9 cellular contexts compared by ENCODE assay signal in genomic region chr21:38773108-38774061, GRCh38. TPM values are rescaled to one million over a fixed set of nuclear protein-coding genes. Genes with fewer than 3 reads are reported as not detected.
A peak's percentile ranks its signal among the peaks of the same experiment; 100 is the strongest.
DNase-seq lines count a peak whose midpoint lies in the region; ATAC-seq and TF ChIP-seq lines count a peak whose summit lies in the region.
"Had no signal": no experiment of that assay in that cellular context is flagged by ENCODE, and none has a peak within 500 bp of the region (broad histone marks: within the 10 kb centered on the region; RNA-seq: fewer than 3 reads in every experiment).

No MANE protein-coding gene starts in this region.

- no peaks in the 10 kb centered on the region for H3K36me3 ChIP-seq in A673 (ENCODE audit: insufficient read depth, low read length, poor library complexity, severe bottlenecking)
- H3K36me3 ChIP-seq in GM23338 (ENCODE audit: insufficient read depth), result no peaks in the 10 kb centered on the region; the same call in 1 of the 2 replicates
- H3K36me3 ChIP-seq in adipocyte (ENCODE audit: control insufficient read depth, insufficient read depth, low read length, severe bottlenecking), result no peaks in the 10 kb centered on the region

- H3K4me1 ChIP-seq in A673 (ENCODE audit: insufficient read depth, low read length, poor library complexity, severe bottlenecking), result no peaks in the 10 kb centered on the region
- no peaks in the 10 kb centered on the region for H3K4me1 ChIP-seq in GM23338 (ENCODE audit: insufficient read depth)
- peaks cover 51% of the 10 kb centered on the region for H3K4me1 ChIP-seq in adipocyte (ENCODE audit: control insufficient read depth, insufficient read depth, low read length)

- H3K27me3 ChIP-seq in A673 (replicated peaks; ENCODE audit: insufficient read depth, low read depth, low read length, poor library complexity) (no peaks in the 10 kb centered on the region), GM23338 (ENCODE audit: insufficient read depth) (no peaks in the 10 kb centered on the region), adipocyte (replicated peaks; ENCODE audit: control insufficient read depth, insufficient read depth, low read length) (no peaks in the 10 kb centered on the region)

- H3K9me3 ChIP-seq in A673 (ENCODE audit: low read depth, low read length, poor library complexity, severe bottlenecking) (no peaks in the 10 kb centered on the region), adipocyte (ENCODE audit: control insufficient read depth, low read length) (peaks cover 2% of the 10 kb centered on the region)

- no peaks in the 10 kb centered on the region for H3K27me3 Mint-ChIP-seq in GM23338 (ENCODE audit: insufficient read depth, low read depth, poor library complexity)

- H4K20me1 ChIP-seq in GM23338 (replicated peaks; ENCODE audit: insufficient read depth), result no peaks in the 10 kb centered on the region

- H3K4me3 ChIP-seq in A673 (ENCODE audit: low read depth, low read length, poor library complexity, severe bottlenecking), result no peak overlapping the region
- no peak overlapping the region for H3K4me3 ChIP-seq in GM23338
- no peak overlapping the region for H3K4me3 ChIP-seq in adipocyte (ENCODE audit: low read length)

- intact Hi-C loops in A673 (cut with micrococcal nuclease; ENCODE audit: unreplicated experiment), result no loop called here

- ATAC-seq in GM23338 (no peak), HG02798 (IDR thresholded peaks at IDR 0.05; ENCODE audit: poor library complexity, unreplicated experiment) (no peak)

- no peak overlapping the region for H3K4me2 ChIP-seq in GM23338

- no peaks in the 10 kb centered on the region for H3F3A ChIP-seq in GM23338 (replicated peaks; ENCODE audit: low read depth)

- H2AFZ ChIP-seq in GM23338, result 0 out of 2 replicates have a peak overlapping the region, but pooled peaks have one; percentile 14

- peaks cover 8% of the 10 kb centered on the region; the same call in 2 of the 3 replicates for H3K4me1 Mint-ChIP-seq in GM23338

- CTCF ChIA-PET in A673 (lab: Charles Lee), result no interaction called here

- H3K9me2 ChIP-seq in GM23338 (ENCODE audit: insufficient read depth), result peaks cover 11% of the 10 kb centered on the region; the same call in 1 of the 2 replicates

- H3K9ac ChIP-seq in adipocyte (ENCODE audit: low read length), result no peak overlapping the region

- no peak overlapping the region for H3K27ac ChIP-seq in A673 (ENCODE audit: low read depth, low read length, poor library complexity, severe bottlenecking)
- no peak overlapping the region for H3K27ac ChIP-seq in GM23338 (ENCODE audit: low read depth)

- H3K4me3 Mint-ChIP-seq in GM23338, result no peak overlapping the region

- no peaks in the 10 kb centered on the region for H3K79me2 ChIP-seq in GM23338 (replicated peaks; ENCODE audit: insufficient read depth)

- H3K36me3 Mint-ChIP-seq in GM23338 (ENCODE audit: low read depth), result peaks cover 2% of the 10 kb centered on the region; the same call in 2 of the 3 replicates

- TF ChIP-seq CTCF in A673 (conservative IDR thresholded peaks at IDR 0.05; ENCODE audit: low read depth, low read length) (no peak), GM23338 (conservative IDR thresholded peaks at IDR 0.05; ENCODE audit: low read depth in 2 of 2) (no peak)

- POLR2A ChIA-PET in A673 (lab: Charles Lee; ENCODE audit: low non-redundant PET), result interaction anchor here (0.7 kb wide), 1 partner anchor 97 kb away, joined by 4 read pairs; no protein-coding TSS in a partner anchor

- peaks cover 2% of the 10 kb centered on the region for H3K9me3 Mint-ChIP-seq in GM23338

- no peak overlapping the region for H3K27ac Mint-ChIP-seq in GM23338

- no TSS peak for BruUV-seq in A673 (replicated peaks; lab: Mats Ljungman, UMichigan)

- DNase-seq in A673 (ENCODE audit: low spot score) (peak; percentile 24), GM23338 (ENCODE audit: low spot score) (no peak), adipocyte (ENCODE audit: low read depth) (peak; percentile 95), kidney glomerular epithelial cell (lab: John Stamatoyannopoulos, UW) (peak; percentile 79), NCI-H2227 (lab: John Stamatoyannopoulos, UW; ENCODE audit: unreplicated experiment) (no peak), NCI-H446 (lab: John Stamatoyannopoulos, UW) (no peak), SIG-M5 treated with dmso at 0.1 percent for 504 hours (lab: John Stamatoyannopoulos, UW; ENCODE audit: unreplicated experiment) (no peak)
- DNase-seq: SHP77 treated with DMSO at 0.1 percent for 48 hours had no signal

TF ChIP-seq in GM23338, 12 proteins besides CTCF, POLR2A, EP300 and RAD21 (continues in another document):
- TF ChIP-seq ETS1 (IDR thresholded peaks at IDR 0.05) (no peak), ZNF462 (CRISPR knock-in tag; IDR thresholded peaks at IDR 0.05) (no peak), POLR2AphosphoS5 (IDR thresholded peaks at IDR 0.05; ENCODE audit: low read depth) (no peak), CREB1 (CRISPR knock-in tag; IDR thresholded peaks at IDR 0.05; ENCODE audit: low read depth) (no peak), EZH2phosphoT487 (IDR thresholded peaks at IDR 0.05; ENCODE audit: unreplicated experiment) (no peak), ZNF331 (CRISPR knock-in tag; IDR thresholded peaks at IDR 0.05; ENCODE audit: low read depth) (no peak), ZNF114 (CRISPR knock-in tag; IDR thresholded peaks at IDR 0.05) (no peak), NANOG (IDR thresholded peaks at IDR 0.05; ENCODE audit: borderline replicate concordance) (no peak)

RNA-seq across cellular contexts. Expression of gene ETS2, which starts 32.3 kb away (rescaled TPM):
- total RNA-seq in A673 (2021), result 35.1 and 45.6 TPM in 2 replicates
- total RNA-seq in GM23338 (2014; rRNA removed; shearing (Covaris generic)), result 35.5 and 36.8 TPM in 2 replicates
- 17.9 and 19.5 TPM in 2 replicates for polyA plus RNA-seq in GM23338 (2016; fragmentation: Nextera tagmentation; extraction: Ambion mirVana)

Comparison
In these comparisons a context has a peak if more than half of its experiments do, and no peak if none do; other contexts are left out.
1. DNase-seq: peak in A673 (single experiment), adipocyte (single experiment) and kidney glomerular epithelial cell (single experiment); none in GM23338 (single experiment), NCI-H2227 (single experiment), NCI-H446 (0 of 2) and SIG-M5 treated with dmso at 0.1 percent for 504 hours (single experiment).